16 cellular contexts compared by ENCODE assay signal in the genomic region with DNA sequence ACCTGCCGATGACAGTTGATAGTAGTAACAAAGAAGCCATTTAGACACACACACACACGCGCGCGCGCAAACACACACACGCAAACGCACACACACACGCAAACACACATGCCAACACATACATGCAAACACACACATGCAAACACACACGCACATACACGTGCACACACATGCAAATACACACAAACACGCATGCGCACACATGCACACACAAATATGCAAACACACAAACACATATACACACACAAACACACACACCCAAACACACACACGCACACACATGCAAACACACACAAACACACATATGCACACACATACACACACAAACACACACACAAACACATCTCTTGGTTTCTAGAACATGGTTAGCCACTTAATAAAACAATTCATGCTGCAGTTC.
"Had no signal": no experiment of that assay in that cellular context is flagged by ENCODE, and none has a peak within 500 bp of the region (broad histone marks: within the 10 kb centered on the region; RNA-seq: fewer than 3 reads in every experiment).

No MANE protein-coding gene starts in this region.

- H3K4me3 ChIP-seq: hepatocyte, ovary, right atrium auricular region, smooth muscle cell, suprapubic skin, thyroid gland, upper lobe of right lung had no signal

- H3K4me3 Mint-ChIP-seq: naive thymus-derived CD4-positive, alpha-beta T cell had no signal

- H3K27ac ChIP-seq: hepatocyte, ovary, right atrium auricular region, suprapubic skin, thyroid gland, upper lobe of right lung had no signal

- H3K4me1 ChIP-seq: right atrium auricular region, suprapubic skin, thyroid gland, upper lobe of right lung had no signal

- FAIRE-seq: endothelial cell of umbilical vein had no signal

- ATAC-seq: left colon; left ventricle myocardium superior; naive thymus-derived CD4-positive, alpha-beta T cell; upper lobe of right lung had no signal

- H3K27me3 ChIP-seq: hepatocyte, ovary, right atrium auricular region, suprapubic skin, thyroid gland, upper lobe of right lung had no signal

- H3K4me1 Mint-ChIP-seq: naive thymus-derived CD4-positive, alpha-beta T cell had no signal

- H3K36me3 ChIP-seq: ovary had no signal

- H3K9me3 ChIP-seq: ovary, right atrium auricular region, suprapubic skin, thyroid gland, upper lobe of right lung had no signal

- DNase-seq: erythroblast; foreskin melanocyte; head of caudate nucleus; left colon; left ventricle myocardium superior; naive thymus-derived CD4-positive, alpha-beta T cell; ovary; stimulated activated CD4-positive, alpha-beta T cell treated with anti-CD3 and anti-CD28 coated beads, Interleukin-2, amount 100 ng/mL, for 48 hours; stimulated activated naive CD4-positive, alpha-beta T cell treated with Interleukin-2 at 50 U/mL for 16 hours; thyroid gland; upper lobe of right lung had no signal
